ENCODE assay signal across 29 cellular contexts in the genomic region with DNA sequence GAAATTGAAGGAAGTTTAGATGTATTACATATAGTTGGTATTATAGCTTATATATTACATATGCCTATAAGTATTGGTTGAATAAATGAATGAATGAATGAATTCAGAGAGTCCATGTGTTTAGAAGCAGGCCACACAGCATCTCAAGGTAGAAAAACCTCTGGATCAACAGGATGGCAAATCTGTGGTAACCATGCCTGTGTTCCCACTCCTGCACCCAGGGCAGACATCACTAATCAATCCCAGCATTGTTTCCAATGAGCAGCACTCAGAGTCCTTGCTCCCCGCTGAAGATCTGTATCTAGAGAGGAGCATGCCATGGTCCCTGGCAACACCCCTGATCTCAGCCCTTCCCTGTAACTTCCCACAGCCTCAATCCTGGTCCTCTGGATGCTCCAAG. TPM values are rescaled to one million over a fixed set of nuclear protein-coding genes. Genes with fewer than 3 reads are reported as not detected.
A peak's percentile ranks its signal among the peaks of the same experiment; 100 is the strongest.
DNase-seq lines count a peak whose midpoint lies in the region; FAIRE-seq and TF ChIP-seq lines count a peak whose summit lies in the region.
"Had no signal": no experiment of that assay in that cellular context is flagged by ENCODE, and none has a peak within 500 bp of the region (broad histone marks: within the 10 kb centered on the region; RNA-seq: fewer than 3 reads in every experiment).

No MANE protein-coding gene starts in this region.

- no peak for TF ChIP-seq EP300 in H1 (IDR thresholded peaks at IDR 0.05; ENCODE audit: borderline replicate concordance in 1 of 2, low read depth in 2 of 2, low read length in 2 of 2)

- H3K4me2 ChIP-seq in H1 (ENCODE audit: insufficient read depth in 1 of 2, low read depth in 2 of 2, low read length in 2 of 2): no peak overlapping the region
- H3K4me2 ChIP-seq in neural progenitor cell: no peak overlapping the region
- H3K4me2 ChIP-seq: A549; BLaER1 treated with 17β-estradiol and CSF1 and Interleukin-3, amounts not matched to agents 10 nM and 100 nM; GM23338 had no signal

- no peaks in the 10 kb centered on the region for H3K9me3 Mint-ChIP-seq in neural progenitor cell
- H3K9me3 Mint-ChIP-seq: CD4-positive, alpha-beta T cell; GM23338 had no signal

- H2AK5ac ChIP-seq in H1 (ENCODE audit: low read depth, low read length): no peak overlapping the region

- no peak overlapping the region for H2BK15ac ChIP-seq in H1 (ENCODE audit: low read length)

- TF ChIP-seq CTCF in HEK293 (tag by site-specific recombination; IDR thresholded peaks at IDR 0.05): no peak
- TF ChIP-seq CTCF in H1 (IDR thresholded peaks at IDR 0.05; ENCODE audit: control extremely low read depth in 1 of 3, insufficient read depth in 1 of 3, low read depth in 1 of 3, low read length in 3 of 3): no peak
- TF ChIP-seq CTCF in neural progenitor cell (IDR thresholded peaks at IDR 0.05): no peak

- no peaks in the 10 kb centered on the region for H3K36me3 Mint-ChIP-seq in neural progenitor cell

- no peak for TF ChIP-seq POLR2A in H1 (IDR thresholded peaks at IDR 0.05; ENCODE audit: control extremely low read depth in 1 of 2, low read depth in 2 of 2, low read length in 2 of 2)

- CTCF ChIA-PET in HEK293 (lab: Yijun Ruan, JAX): interaction anchor here (0.6 to 1.1 kb wide), 3 partner anchors 14 to 74 kb away, joined by 3 to 8 read pairs (median 4); no protein-coding TSS in a partner anchor
- CTCF ChIA-PET in H1 (lab: Charles Lee; ENCODE audit: partially characterized antibody): interaction anchor here (0.6 to 2.0 kb wide), 9 partner anchors 9 to 271 kb away, joined by 3 to 6 read pairs (median 4); no protein-coding TSS in a partner anchor

- no peak overlapping the region for H3K14ac ChIP-seq in H1 (ENCODE audit: insufficient read length)

- H3K4ac ChIP-seq in H1 (replicated peaks; ENCODE audit: insufficient read length, low read depth, low read length): no peak overlapping the region

- peak overlapping the region; percentile 53 for H3K27ac Mint-ChIP-seq in neural progenitor cell
- H3K27ac Mint-ChIP-seq: CD4-positive, alpha-beta T cell; GM23338 had no signal

- H2BK5ac ChIP-seq in H1 (ENCODE audit: low read depth, low read length): no peak overlapping the region

- no peak overlapping the region for H4K91ac ChIP-seq in H1 (replicated peaks; ENCODE audit: insufficient read length, low read length)

- H3K79me1 ChIP-seq in H1 (ENCODE audit: low read depth, low read length): no peaks in the 10 kb centered on the region

- no peak overlapping the region for H2BK120ac ChIP-seq in H1 (replicated peaks; ENCODE audit: low read depth, low read length)

- H3K56ac ChIP-seq in H1 (replicated peaks; ENCODE audit: insufficient read length, low read depth, low read length): no peak overlapping the region

- no peak overlapping the region for H3K27ac ChIP-seq in HEK293 (ENCODE audit: extremely low read depth, low read depth, low read length)
- H3K27ac ChIP-seq in H1 (ENCODE audit: low read depth, low read length): no peak overlapping the region
- H3K27ac ChIP-seq in neural progenitor cell: no peak overlapping the region
- H3K27ac ChIP-seq: BLaER1 treated with 17β-estradiol and CSF1 and Interleukin-3, amounts not matched to agents 10 nM and 100 nM; SJSA1 had no signal

- FAIRE-seq in H1 (lab: Jason Lieb, UNC): no peak

- H3F3A ChIP-seq in neural progenitor cell (ENCODE audit: low read depth): peaks cover 2% of the 10 kb centered on the region

- H3K9me3 ChIP-seq in HEK293 (ENCODE audit: control insufficient read depth, insufficient read depth, low read depth, low read length) (no peaks in the 10 kb centered on the region), H1 (ENCODE audit: insufficient read depth in 2 of 2, low read depth in 1 of 2, low read length in 1 of 2) (no peaks in the 10 kb centered on the region), neural progenitor cell (ENCODE audit: low read depth) (no peaks in the 10 kb centered on the region)
- H3K9me3 ChIP-seq: A549, HAP-1 had no signal

- no peak overlapping the region for H4K5ac ChIP-seq in H1 (ENCODE audit: insufficient read length, low read depth, low read length)

- no peak for TF ChIP-seq RAD21 in H1 (IDR thresholded peaks at IDR 0.05 in 1 of 2, conservative IDR thresholded peaks at IDR 0.05 in 1 of 2; ENCODE audit: low read depth in 2 of 2, low read length in 2 of 2)

- no peak overlapping the region for H2BK12ac ChIP-seq in H1 (ENCODE audit: low read depth, low read length)

- H2BK20ac ChIP-seq in H1 (ENCODE audit: low read length): no peak overlapping the region

- H3K18ac ChIP-seq in H1 (ENCODE audit: extremely low read depth, low read length): no peak overlapping the region

- H3K36me3 ChIP-seq in HEK293 (ENCODE audit: control insufficient read depth in 2 of 2, insufficient read depth in 1 of 2, low read length in 2 of 2) (no peaks in the 10 kb centered on the region; a peak in 1 of 3 replicates), H1 (ENCODE audit: control insufficient read depth in 2 of 4, insufficient read depth in 4 of 4, low read length in 3 of 4) (no peaks in the 10 kb centered on the region), neural progenitor cell (no peaks in the 10 kb centered on the region)
- H3K36me3 ChIP-seq: BLaER1 treated with 17β-estradiol and CSF1 and Interleukin-3, amounts not matched to agents 10 nM and 100 nM; HAP-1; SJSA1 had no signal

- H3K9ac ChIP-seq in H1 (replicated peaks in 1 of 4; ENCODE audit: extremely low read depth in 1 of 4, low read depth in 3 of 4, low read length in 3 of 4) (no peak overlapping the region), neural progenitor cell (no peak overlapping the region)
- H3K9ac ChIP-seq: BLaER1 treated with 17β-estradiol and CSF1 and Interleukin-3, amounts not matched to agents 10 nM and 100 nM had no signal

- peak overlapping the region; percentile 41 for H3K4me3 Mint-ChIP-seq in neural progenitor cell
- H3K4me3 Mint-ChIP-seq: CD4-positive, alpha-beta T cell; GM23338 had no signal

- POLR2A ChIA-PET in HEK293 (lab: Yijun Ruan, JAX) (interaction anchor here (0.5 kb wide), 1 partner anchor 299 kb away, joined by 4 read pairs; no protein-coding TSS in a partner anchor), H1 (lab: Charles Lee; ENCODE audit: partially characterized antibody) (interaction anchor here (0.6 to 1.4 kb wide), 3 partner anchors 9 to 57 kb away, joined by 3 to 5 read pairs (median 4); no protein-coding TSS in a partner anchor)

- DNase-seq in NCI-H69 (lab: John Stamatoyannopoulos, UW) (peak; percentile 13), H1 (ENCODE audit: low read depth in 1 of 2, low spot score in 2 of 2) (no peak), neural progenitor cell (ENCODE audit: low spot score) (no peak), T-helper 2 cell (no peak), NCI-H2227 treated with DMSO at 0.1 percent for 48 hours (lab: John Stamatoyannopoulos, UW) (no peak)
- DNase-seq in activated CD4-positive, alpha-beta T cell treated with anti-CD3 and anti-CD28 coated beads, Interleukin-2, amount 50 U/mL, for 48 hours: no peak
- DNase-seq: AML-193; CD4-positive, alpha-beta T cell; DND-41; Kasumi-1; MV-4-11; NCI-H1105; NCI-H1436 treated with DMSO at 0.1 percent for 48 hours; NCI-H187 treated with DMSO at 0.1 percent for 48 hours; NCI-H2107; NCI-H446; NCI-H524 treated with DMSO at 0.1 percent for 48 hours; NCI-H82; NK-92 treated with Interleukin-12 subunit alpha and Interleukin-12 subunit beta, amount 100 ng/mL, for 24 hours; Right ventricle myocardium superior; RPMI8226; T-helper 1 cell had no signal

- H2AFZ ChIP-seq in H1 (ENCODE audit: low read length) (no peak overlapping the region), neural progenitor cell (replicated peaks) (no peak overlapping the region)
- H2AFZ ChIP-seq: GM23338 had no signal

- no peaks in the 10 kb centered on the region for H3K79me2 ChIP-seq in H1 (ENCODE audit: control insufficient read depth in 1 of 2, insufficient read depth in 2 of 2, low read length in 2 of 2)
- no peaks in the 10 kb centered on the region for H3K79me2 ChIP-seq in neural progenitor cell (ENCODE audit: low read depth)

- 83% methylated on average over 1 of the region's 1 CpG; no CpG with 5 or more reads in 1 of the 2 experiments for WGBS in H1 (ENCODE audit: extremely low coverage in 1 of 2, insufficient coverage in 1 of 2, insufficient read length in 1 of 2, insufficient replicate concordance in 2 of 2, low coverage in 1 of 2, low lambda C conversion rate in 2 of 2, missing lambda C conversion rate in 1 of 2), 2 experiments

- H3K27me3 ChIP-seq in H1 (replicated peaks in 1 of 4; ENCODE audit: control insufficient read depth in 3 of 4, extremely low read depth in 1 of 4, insufficient read depth in 3 of 4, low read length in 3 of 4): no peaks in the 10 kb centered on the region
- no peaks in the 10 kb centered on the region for H3K27me3 ChIP-seq in neural progenitor cell
- H3K27me3 ChIP-seq: BLaER1 treated with 17β-estradiol and CSF1 and Interleukin-3, amounts not matched to agents 10 nM and 100 nM; SJSA1 had no signal

- H3K4me1 Mint-ChIP-seq in neural progenitor cell: peaks cover 4% of the 10 kb centered on the region

- H3K27me3 Mint-ChIP-seq in neural progenitor cell (ENCODE audit: insufficient read depth, low read depth): peaks cover 2% of the 10 kb centered on the region

- H4K20me1 ChIP-seq in H1 (replicated peaks in 1 of 2; ENCODE audit: control insufficient read depth in 1 of 2, insufficient read depth in 2 of 2, low read length in 2 of 2): no peaks in the 10 kb centered on the region
- no peaks in the 10 kb centered on the region for H4K20me1 ChIP-seq in neural progenitor cell (ENCODE audit: low read depth)
- H4K20me1 ChIP-seq: BLaER1 treated with 17β-estradiol and CSF1 and Interleukin-3, amounts not matched to agents 10 nM and 100 nM had no signal

- no peaks in the 10 kb centered on the region for H3K23me2 ChIP-seq in H1 (ENCODE audit: low read depth, low read length)

- H3K4me3 ChIP-seq in HEK293 (ENCODE audit: low read depth, low read length): no peak overlapping the region
- H3K4me3 ChIP-seq in H1 (ENCODE audit: extremely low read depth in 1 of 4, insufficient read depth in 2 of 4, low read depth in 3 of 4, low read length in 4 of 4): no peak overlapping the region
- no peak overlapping the region for H3K4me3 ChIP-seq in neural progenitor cell
- H3K4me3 ChIP-seq: A549; BLaER1 treated with 17β-estradiol and CSF1 and Interleukin-3, amounts not matched to agents 10 nM and 100 nM; GM23338; HAP-1; SJSA1 had no signal

- 0 out of 2 replicates have a peak, but pooled peaks cover 2% of the 10 kb centered on the region for H3K4me1 ChIP-seq in HEK293 (ENCODE audit: control insufficient read depth, insufficient read depth, low read length)
- no peaks in the 10 kb centered on the region for H3K4me1 ChIP-seq in H1 (replicated peaks in 1 of 4; ENCODE audit: control insufficient read depth in 3 of 4, insufficient read depth in 4 of 4, low read length in 3 of 4)
- no peaks in the 10 kb centered on the region for H3K4me1 ChIP-seq in neural progenitor cell

- no peak overlapping the region for H3K23ac ChIP-seq in H1 (ENCODE audit: insufficient read length)

- no peak overlapping the region; the same call in 1 of the 2 replicates for H4K8ac ChIP-seq in H1 (ENCODE audit: extremely low read depth, insufficient read depth, low read length)

RNA-seq across cellular contexts. Expression of gene CEACAM19, which starts 0.9 kb away (rescaled TPM):
- total RNA-seq in H1 (2021; fragmentation: NEBNext Ultra II Directional; extraction: Animal tissue kit (Norgen Biotek cat#: 25700)): 2.7 and 3.1 TPM in 2 replicates
- 3.4 and 4.0 TPM in 2 replicates for polyA plus RNA-seq in H1 (2011; rRNA removed)
- polyA plus RNA-seq in H1 (2011; cell fraction: cytosol; rRNA removed): 2.4 TPM
- 10.2 TPM for polyA plus RNA-seq in H1 (2011; cell fraction: nucleus; rRNA removed)
- 2.8 to 5.3 TPM (median 3.6 TPM) in 4 replicates for polyA plus RNA-seq in H1 (2012, experiment 1 of 2)
- 1.6 TPM for polyA plus RNA-seq in H1 (2012, experiment 2 of 2)
- 1.9 TPM for polyA plus RNA-seq in H1 (2013, experiment 1 of 2)
- polyA plus RNA-seq in H1 (2013, experiment 2 of 2): 1.6 TPM
- 1.5 and 4.7 TPM in 2 replicates for polyA minus RNA-seq in H1 (2011; rRNA and poly(A)+ RNA removed)
- polyA minus RNA-seq in H1 (2011; cell fraction: cytosol; rRNA and poly(A)+ RNA removed): 2.1 TPM
- 3.5 TPM for polyA minus RNA-seq in H1 (2011; cell fraction: nucleus; rRNA and poly(A)+ RNA removed)
- 0.09 and 0.59 TPM in 2 replicates for total RNA-seq in neural progenitor cell (ENCODE audit: low replicate concordance)

RNA-seq across cellular contexts. Expression of gene CEACAM16, which starts 26.7 kb away (rescaled TPM):
- total RNA-seq in H1 (2021; fragmentation: NEBNext Ultra II Directional; extraction: Animal tissue kit (Norgen Biotek cat#: 25700)): not detected in 2 replicates
- polyA plus RNA-seq in H1 (2011; rRNA removed): not detected in 2 replicates
- not detected for polyA plus RNA-seq in H1 (2011; cell fraction: cytosol; rRNA removed)
- not detected for polyA plus RNA-seq in H1 (2011; cell fraction: nucleus; rRNA removed)
- polyA plus RNA-seq in H1 (2012, experiment 1 of 2): not detected in 4 replicates
- not detected for polyA plus RNA-seq in H1 (2012, experiment 2 of 2)
- not detected for polyA plus RNA-seq in H1 (2013, experiment 1 of 2)
- polyA plus RNA-seq in H1 (2013, experiment 2 of 2): not detected
- polyA minus RNA-seq in H1 (2011; rRNA and poly(A)+ RNA removed): not detected in 2 replicates
- not detected for polyA minus RNA-seq in H1 (2011; cell fraction: cytosol; rRNA and poly(A)+ RNA removed)
- not detected for polyA minus RNA-seq in H1 (2011; cell fraction: nucleus; rRNA and poly(A)+ RNA removed)
- not detected in 2 replicates for total RNA-seq in neural progenitor cell (ENCODE audit: low replicate concordance)
- total RNA-seq: CD4-positive, alpha-beta T cell; GM23338; M059J; Right ventricle myocardium superior; SJSA1 had no signal
- polyA plus RNA-seq: A549, GM23338 had no signal

RNA-seq across cellular contexts. Expression of gene PVR, which starts 28.5 kb away (rescaled TPM):
- total RNA-seq in H1 (2021; fragmentation: NEBNext Ultra II Directional; extraction: Animal tissue kit (Norgen Biotek cat#: 25700)): 13.3 and 14.1 TPM in 2 replicates
- polyA plus RNA-seq in H1 (2011; rRNA removed): 14.8 and 16.9 TPM in 2 replicates
- 14.8 TPM for polyA plus RNA-seq in H1 (2011; cell fraction: cytosol; rRNA removed)
- polyA plus RNA-seq in H1 (2011; cell fraction: nucleus; rRNA removed): 25.2 TPM
- 10.3 to 14.0 TPM (median 11.6 TPM) in 4 replicates for polyA plus RNA-seq in H1 (2012, experiment 1 of 2)
- 6.8 TPM for polyA plus RNA-seq in H1 (2012, experiment 2 of 2)
- 12.7 TPM for polyA plus RNA-seq in H1 (2013, experiment 1 of 2)
- 13.7 TPM for polyA plus RNA-seq in H1 (2013, experiment 2 of 2)
- 22.1 and 22.5 TPM in 2 replicates for polyA minus RNA-seq in H1 (2011; rRNA and poly(A)+ RNA removed)
- 9.8 TPM for polyA minus RNA-seq in H1 (2011; cell fraction: cytosol; rRNA and poly(A)+ RNA removed)
- polyA minus RNA-seq in H1 (2011; cell fraction: nucleus; rRNA and poly(A)+ RNA removed): 27.4 TPM
- total RNA-seq in neural progenitor cell (ENCODE audit: low replicate concordance): 4.4 and 10.8 TPM in 2 replicates

RNA-seq across cellular contexts. Expression of gene IGSF23, which starts 58.9 kb away (rescaled TPM):
- total RNA-seq in H1 (2021; fragmentation: NEBNext Ultra II Directional; extraction: Animal tissue kit (Norgen Biotek cat#: 25700)): not detected in 2 replicates
- polyA plus RNA-seq in H1 (2011; rRNA removed): not detected in 2 replicates
- not detected for polyA plus RNA-seq in H1 (2011; cell fraction: cytosol; rRNA removed)
- not detected for polyA plus RNA-seq in H1 (2011; cell fraction: nucleus; rRNA removed)
- polyA plus RNA-seq in H1 (2012, experiment 1 of 2): not detected in 4 replicates
- polyA plus RNA-seq in H1 (2012, experiment 2 of 2): not detected
- polyA plus RNA-seq in H1 (2013, experiment 1 of 2): not detected
- polyA plus RNA-seq in H1 (2013, experiment 2 of 2): not detected
- polyA minus RNA-seq in H1 (2011; rRNA and poly(A)+ RNA removed): not detected in 2 replicates
- polyA minus RNA-seq in H1 (2011; cell fraction: cytosol; rRNA and poly(A)+ RNA removed): not detected
- polyA minus RNA-seq in H1 (2011; cell fraction: nucleus; rRNA and poly(A)+ RNA removed): not detected
- not detected in 2 replicates for total RNA-seq in neural progenitor cell (ENCODE audit: low replicate concordance)
- total RNA-seq: CD4-positive, alpha-beta T cell; GM23338; Right ventricle myocardium superior had no signal
- polyA plus RNA-seq: GM23338 had no signal
